ENCODE assay signal across 8 cellular contexts in the genomic region with DNA sequence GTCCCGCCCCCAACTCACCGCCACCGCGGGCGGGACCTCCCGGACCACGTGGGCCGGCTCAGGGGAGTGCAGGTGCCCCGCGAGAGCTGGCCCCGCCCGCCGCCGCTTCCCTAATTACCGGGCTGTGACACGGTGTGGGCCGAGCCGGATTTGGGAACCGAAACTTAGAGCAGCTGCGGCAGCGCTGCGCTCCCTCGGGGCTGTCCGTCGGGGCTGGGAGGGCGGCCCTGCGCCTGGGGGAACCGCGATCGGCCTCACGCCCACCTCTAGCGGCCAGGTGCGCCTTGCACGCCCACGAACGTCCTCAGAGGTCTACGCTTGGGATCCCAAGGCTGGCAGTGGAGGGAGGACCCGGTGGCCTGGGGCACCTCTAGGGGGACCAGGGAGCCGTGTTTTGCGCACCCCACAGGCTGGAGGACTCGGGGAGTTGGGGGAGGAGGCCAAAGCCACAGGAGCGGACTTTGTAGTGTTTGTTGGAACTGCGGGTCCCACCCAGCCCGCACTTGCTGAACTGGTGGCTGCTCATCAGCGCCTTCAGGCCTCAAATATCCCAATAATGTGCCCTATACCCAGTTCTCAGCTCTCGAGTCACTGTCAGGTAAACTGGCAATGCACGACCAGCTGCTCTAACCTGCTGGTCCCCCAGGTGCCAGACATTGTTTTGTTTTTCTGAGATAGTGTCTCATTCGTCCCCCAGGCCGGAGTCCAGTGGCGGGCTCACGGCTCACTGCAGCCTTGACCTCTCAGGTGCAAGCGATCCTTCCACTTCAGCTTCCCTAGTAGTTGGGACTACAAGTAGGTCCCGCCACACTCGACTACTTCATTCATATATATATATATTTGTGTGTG. TPM values are rescaled to one million over a fixed set of nuclear protein-coding genes. Genes with fewer than 3 reads are reported as not detected.
DNase-seq lines count a peak whose midpoint lies in the region; ATAC-seq and TF ChIP-seq lines count a peak whose summit lies in the region.

No MANE protein-coding gene starts in this region.

- H3K4me3 ChIP-seq in PC-3 (ENCODE audit: low read length) (peak overlapping the region; percentile 73), upper lobe of left lung (peak overlapping the region; percentile 35 to 99 (median 94))

- no peaks in the 10 kb centered on the region for H3K9me3 Mint-ChIP-seq in activated T-helper 17 cell treated with anti-CD3 and anti-CD28 coated beads, Interleukin-2, amount 50 U/mL, for 72 hours

- peaks cover 3% of the 10 kb centered on the region for H3F3A ChIP-seq in PC-3 (ENCODE audit: low read length, unreplicated experiment)

- peak overlapping the region; percentile 72 for H2AFZ ChIP-seq in PC-3 (ENCODE audit: low read length)

- H3K36me3 Mint-ChIP-seq in activated T-helper 17 cell treated with anti-CD3 and anti-CD28 coated beads, Interleukin-2, amount 50 U/mL, for 72 hours (ENCODE audit: low read depth), result peaks cover 25% of the 10 kb centered on the region

- peak overlapping the region; percentile 98 for H3K9ac ChIP-seq in PC-3 (ENCODE audit: low read length)

- H3K4me2 ChIP-seq in PC-3 (ENCODE audit: low read length), result peak overlapping the region; percentile 94

- H3K4me1 ChIP-seq in PC-3 (ENCODE audit: insufficient read depth, low read length) (peaks cover 49% of the 10 kb centered on the region), upper lobe of left lung (peaks cover 78 to 93% (median 85%) of the 10 kb centered on the region in 4 donors)

- peaks cover 22% of the 10 kb centered on the region for H4K20me1 ChIP-seq in PC-3 (ENCODE audit: low read length)

- H3K27me3 ChIP-seq in PC-3 (ENCODE audit: low read length) (no peaks in the 10 kb centered on the region), upper lobe of left lung (no peaks in the 10 kb centered on the region)

- TF ChIP-seq CTCF in PC-3 (conservative IDR thresholded peaks at IDR 0.05; ENCODE audit: low read depth, low read length) (peak; percentile 58), upper lobe of left lung (IDR thresholded peaks at IDR 0.05) (peak in 3 of 6 experiments; percentile 28 to 56 (median 35))

- H3K79me2 ChIP-seq in PC-3 (ENCODE audit: low read length), result peaks cover 41% of the 10 kb centered on the region

- H3K27ac ChIP-seq in PC-3 (ENCODE audit: low read length) (peak overlapping the region; percentile 78), upper lobe of left lung (peak overlapping the region; percentile 90 to 97 (median 94))

- peak overlapping the region; percentile 76 for H3K4me3 Mint-ChIP-seq in activated T-helper 17 cell treated with anti-CD3 and anti-CD28 coated beads, Interleukin-2, amount 50 U/mL, for 72 hours

- H3K27me3 Mint-ChIP-seq in activated T-helper 17 cell treated with anti-CD3 and anti-CD28 coated beads, Interleukin-2, amount 50 U/mL, for 72 hours, result no peaks in the 10 kb centered on the region

- BruUV-seq in PC-3 (replicated peaks; lab: Mats Ljungman, UMichigan), result TSS peak; percentile 76

- peak; percentile 48 for DNase-seq in CMK (ENCODE audit: low read depth)
- peak; percentile 90 for DNase-seq in PC-3
- peak; percentile 68 for DNase-seq in glomerular visceral epithelial cell (ENCODE audit: extremely low spot score)
- DNase-seq in pons (ENCODE audit: low spot score), result peak; percentile 34
- DNase-seq in upper lobe of left lung, result peak; percentile 96 to 97

- POLR2A ChIA-PET in PC-3 (lab: Charles Lee; ENCODE audit: unreplicated experiment), result interaction anchor here (0.7 kb wide), 1 partner anchor 80 kb away, joined by 3 read pairs; no protein-coding TSS in a partner anchor

- peak overlapping the region; percentile 79 for H3K27ac Mint-ChIP-seq in activated T-helper 17 cell treated with anti-CD3 and anti-CD28 coated beads, Interleukin-2, amount 50 U/mL, for 72 hours

- TF ChIP-seq EP300 in upper lobe of left lung (IDR thresholded peaks at IDR 0.05), result peak in 1 of 4 donors; percentile 11

- intact Hi-C loops in PC-3 (cut with micrococcal nuclease), result no loop called here

- CTCF ChIA-PET in PC-3 (lab: Charles Lee), result interaction anchor here (0.6 to 1.0 kb wide), 2 partner anchors 10 to 127 kb away, joined by 3 to 4 read pairs; no protein-coding TSS in a partner anchor

- H3K36me3 ChIP-seq in PC-3 (ENCODE audit: low read depth, low read length), result peaks cover 5% of the 10 kb centered on the region; the same call in 1 of the 2 replicates
- H3K36me3 ChIP-seq in upper lobe of left lung, result no peaks in the 10 kb centered on the region

- H3K9me2 ChIP-seq in PC-3 (replicated peaks; ENCODE audit: low read length), result no peaks in the 10 kb centered on the region

- H3K4me1 Mint-ChIP-seq in activated T-helper 17 cell treated with anti-CD3 and anti-CD28 coated beads, Interleukin-2, amount 50 U/mL, for 72 hours, result peaks cover 39% of the 10 kb centered on the region

- peak; percentile 71 for ATAC-seq in GM19324 (IDR thresholded peaks at IDR 0.05; ENCODE audit: low FRiP score, unreplicated experiment)
- peak; percentile 35 for ATAC-seq in HG03457 (IDR thresholded peaks at IDR 0.05; ENCODE audit: unreplicated experiment)
- ATAC-seq in PC-3, result peak; percentile 50
- peak; percentile 69 for ATAC-seq in activated T-helper 17 cell treated with anti-CD3 and anti-CD28 coated beads, Interleukin-2, amount 50 U/mL, for 72 hours (replicated peaks)
- peak; percentile 74 to 79 for ATAC-seq in upper lobe of left lung (ENCODE audit: low FRiP score in 2 of 2)

- peak in 2 of 4 donors; percentile 42 to 84 for TF ChIP-seq POLR2A in upper lobe of left lung (IDR thresholded peaks at IDR 0.05)

- 35 to 65% methylated on average over 10 to 19 of the region's 54 CpGs for WGBS in upper lobe of left lung, 2 donors

- no peaks in the 10 kb centered on the region for H3K9me3 ChIP-seq in PC-3 (ENCODE audit: low read length)
- no peaks in the 10 kb centered on the region for H3K9me3 ChIP-seq in upper lobe of left lung

RNA-seq across cellular contexts. Expression of a gene that starts 0.8 kb away (rescaled TPM):
- total RNA-seq in PC-3 (2014; rRNA removed) (130 and 165 TPM in 2 replicates), upper lobe of left lung (100 to 1,000 TPM in 4 of 6 donors, 10 to 100 TPM in 2; 85.0 to 279 (median 124) TPM)
- 10 to 100 TPM; 39.0 to 90.2 TPM for total RNA-seq in activated T-helper 17 cell treated with anti-CD3 and anti-CD28 coated beads, Interleukin-2, amount 50 U/mL, for 72 hours

RNA-seq across cellular contexts. Expression of a gene that starts 54.9 kb away (rescaled TPM):
- total RNA-seq in PC-3 (2014; rRNA removed) (11.6 and 18.3 TPM in 2 replicates), upper lobe of left lung (100 to 1,000 TPM in 2 of 6 donors, 10 to 100 TPM in 4; 23.9 to 417 (median 54.5) TPM)
- 10 to 100 TPM; 51.8 to 65.6 TPM for total RNA-seq in activated T-helper 17 cell treated with anti-CD3 and anti-CD28 coated beads, Interleukin-2, amount 50 U/mL, for 72 hours

Comparison
In these comparisons a context has a peak if more than half of its experiments do, and no peak if none do; other contexts are left out.
1. Peak in every context shown above with its lines: DNase-seq, ATAC-seq, H3K4me3 ChIP-seq and H3K27ac ChIP-seq.
2. DNase-seq: peak in every context shown above with its lines; median percentile 96 in upper lobe of left lung; 90 in PC-3; 68 in glomerular visceral epithelial cell; 48 in CMK; 34 in pons.